Comparison of ENCODE assay signal across 12 cellular contexts in genomic region chr5:72465068-72465467, GRCh38. TPM values are rescaled to one million over a fixed set of nuclear protein-coding genes. Genes with fewer than 3 reads are reported as not detected.
DNase-seq lines count a peak whose midpoint lies in the region; ATAC-seq and TF ChIP-seq lines count a peak whose summit lies in the region.
"Had no signal": no experiment of that assay in that cellular context is flagged by ENCODE, and none has a peak within 500 bp of the region (broad histone marks: within the 10 kb centered on the region; RNA-seq: fewer than 3 reads in every experiment).

No MANE protein-coding gene starts in this region.

- intact Hi-C loops in left ventricle myocardium inferior (cut with micrococcal nuclease) (no loop called here), left cardiac atrium (cut with DNase I) (no loop called here), vagina (cut with DNase I) (no loop called here), testis (cut with DNase I; ENCODE audit: low total_unique reads) (no loop called here)

- H3K9me3 ChIP-seq in left ventricle myocardium inferior (replicated peaks) (no peaks in the 10 kb centered on the region), vagina (no peaks in the 10 kb centered on the region), testis (no peaks in the 10 kb centered on the region)
- H3K9me3 ChIP-seq: A549, esophagus muscularis mucosa had no signal

- H3K27me3 ChIP-seq in left ventricle myocardium inferior (ENCODE audit: low read depth) = no peaks in the 10 kb centered on the region
- H3K27me3 ChIP-seq in vagina = no peaks in the 10 kb centered on the region
- H3K27me3 ChIP-seq in H7 (ENCODE audit: control insufficient read depth, insufficient read depth, low read length) = no peaks in the 10 kb centered on the region
- no peaks in the 10 kb centered on the region for H3K27me3 ChIP-seq in testis
- H3K27me3 ChIP-seq: esophagus muscularis mucosa had no signal

- H3K27ac ChIP-seq in left ventricle myocardium inferior (replicated peaks) = peak overlapping the region; percentile 75
- H3K27ac ChIP-seq in vagina = peak overlapping the region; percentile 8
- H3K27ac ChIP-seq in testis = no peak overlapping the region
- H3K27ac ChIP-seq: esophagus muscularis mucosa had no signal

- H3K4me3 ChIP-seq in left ventricle myocardium inferior (no peak overlapping the region), vagina (no peak overlapping the region), H7 (ENCODE audit: insufficient read depth, low read depth, low read length) (no peak overlapping the region), testis (no peak overlapping the region)
- H3K4me3 ChIP-seq: A549, esophagus muscularis mucosa had no signal

- TF ChIP-seq POLR2A in vagina (IDR thresholded peaks at IDR 0.05) (no peak), testis (IDR thresholded peaks at IDR 0.05) (no peak)

- TF ChIP-seq CTCF in left ventricle myocardium inferior (IDR thresholded peaks at IDR 0.05; ENCODE audit: borderline replicate concordance) = no peak
- TF ChIP-seq CTCF in vagina (IDR thresholded peaks at IDR 0.05) = no peak
- TF ChIP-seq CTCF in testis (IDR thresholded peaks at IDR 0.05) = no peak

- DNase-seq in left ventricle myocardium inferior (no peak), left cardiac atrium (no peak), vagina (ENCODE audit: extremely low spot score in 2 of 2) (no peak), H7 (no peak), testis (no peak), MV-4-11 (lab: John Stamatoyannopoulos, UW) (no peak)

- H3K36me3 ChIP-seq in left ventricle myocardium inferior = peaks cover under 1% of the 10 kb centered on the region
- H3K36me3 ChIP-seq in vagina = no peaks in the 10 kb centered on the region
- no peaks in the 10 kb centered on the region for H3K36me3 ChIP-seq in H7 (replicated peaks; ENCODE audit: control insufficient read depth, insufficient read depth, low read length)
- H3K36me3 ChIP-seq in testis (ENCODE audit: low read depth, missing control alignments) = no peaks in the 10 kb centered on the region

- H3K4me1 ChIP-seq in left ventricle myocardium inferior (peaks cover 72% of the 10 kb centered on the region), vagina (peaks cover 11% of the 10 kb centered on the region), testis (peaks cover 4% of the 10 kb centered on the region)

- WGBS in testis, 2 donors = 67% methylated on average over 2 of the region's 2 CpGs

- ATAC-seq in left cardiac atrium (no peak), HG02678 (IDR thresholded peaks at IDR 0.05; ENCODE audit: unreplicated experiment) (peak; percentile 45), HG03558 (IDR thresholded peaks at IDR 0.05; ENCODE audit: extremely low read depth, unreplicated experiment) (peak; percentile 6)

RNA-seq across cellular contexts. Expression of gene ZNF366, which starts 42.1 kb away (rescaled TPM):
- 8.1 TPM for total RNA-seq in left ventricle myocardium inferior
- total RNA-seq in left cardiac atrium = 1 to 10 TPM; 7.0 to 9.1 TPM
- total RNA-seq in vagina = 3.2 TPM
- not detected in 2 replicates for total RNA-seq in H7 (2014; rRNA removed; shearing (Covaris generic))
- total RNA-seq in testis = 1 to 10 TPM; 1.4 to 2.2 TPM
- polyA plus RNA-seq in testis (ENCODE audit: insufficient read depth, low read depth, low replicate concordance) = 0.96 TPM
- total RNA-seq: Daoy, RPMI7951 had no signal
- polyA plus RNA-seq: A549 had no signal

Comparison
In these comparisons a context has a peak if more than half of its experiments do, and no peak if none do; other contexts are left out.
1. H3K27ac ChIP-seq: peak in left ventricle myocardium inferior (single experiment) and vagina (single experiment); none in testis (0 of 2).
2. ATAC-seq: peak in HG02678 (single experiment) and HG03558 (single experiment); none in left cardiac atrium (0 of 2).